Comparison of ENCODE assay signal across 8 cellular contexts in genomic region chr6:135909737-135910387, GRCh38. TPM values are rescaled to one million over a fixed set of nuclear protein-coding genes. Genes with fewer than 3 reads are reported as not detected.
DNase-seq lines count a peak whose midpoint lies in the region; ATAC-seq lines count a peak whose summit lies in the region.

No MANE protein-coding gene starts in this region.

- DNase-seq in EL (peak; percentile 47), HuH-7 (ENCODE audit: low spot score) (peak; percentile 80), OCI-M1 (lab: John Stamatoyannopoulos, UW) (peak; percentile 80), activated T-helper 1 cell treated with Interleukin-2 at 50 U/mL for 16 hours (ENCODE audit: low read depth) (peak; percentile 20), left cardiac atrium (peak; percentile 21)
- peak; percentile 28 for DNase-seq in stimulated activated CD4-positive, alpha-beta T cell treated with anti-CD3 and anti-CD28 coated beads, Interleukin-2, amount 100 ng/mL, for 4 hours (ENCODE audit: low read depth)

- ATAC-seq in GM21515 (IDR thresholded peaks at IDR 0.05; ENCODE audit: unreplicated experiment) (peak; percentile 91), left cardiac atrium (peak in 1 of 2 donors; percentile 53), HG03097 (IDR thresholded peaks at IDR 0.05; ENCODE audit: low FRiP score, unreplicated experiment) (no peak)

- intact Hi-C loops in left cardiac atrium (cut with DNase I), result no loop called here

RNA-seq across cellular contexts. Expression of gene PDE7B, which starts 58.4 kb away (rescaled TPM):
- total RNA-seq in left cardiac atrium, result 10 to 100 TPM; 10.3 TPM

Comparison
In these comparisons a context has a peak if more than half of its experiments do, and no peak if none do; other contexts are left out.
1. DNase-seq: peak in every context shown above with its lines; median percentile 80 in HuH-7; 80 in OCI-M1; 47 in EL; 28 in stimulated activated CD4-positive, alpha-beta T cell treated with anti-CD3 and anti-CD28 coated beads, Interleukin-2, amount 100 ng/mL, for 4 hours; 21 in left cardiac atrium; 20 in activated T-helper 1 cell treated with Interleukin-2 at 50 U/mL for 16 hours.